9 cellular contexts compared by ENCODE assay signal in genomic region chr6:3848380-3848779, GRCh38. TPM values are rescaled to one million over a fixed set of nuclear protein-coding genes. Genes with fewer than 3 reads are reported as not detected.
DNase-seq lines count a peak whose midpoint lies in the region; ATAC-seq lines count a peak whose summit lies in the region.
"Had no signal": no experiment of that assay in that cellular context is flagged by ENCODE, and none has a peak within 500 bp of the region (broad histone marks: within the 10 kb centered on the region; RNA-seq: fewer than 3 reads in every experiment).

No MANE protein-coding gene starts in this region.

- H3K36me3 ChIP-seq in iPS-15b (ENCODE audit: control insufficient read depth, insufficient read depth, low read length), result peaks cover 3% of the 10 kb centered on the region
- H3K36me3 ChIP-seq: adrenal gland had no signal

- H3K9me3 Mint-ChIP-seq in activated T-helper 2 cell treated with anti-CD3 and anti-CD28 coated beads, Interferon-gamma antibody, Interleukin-2, Interleukin-4, amounts not matched to agents 10 μg/mL and 5 μg/mL and 100 μg/mL, durations not matched to agents 14 hours and 24 hours and 36 hours, result no peaks in the 10 kb centered on the region
- H3K9me3 Mint-ChIP-seq in stimulated activated naive CD8-positive, alpha-beta T cell treated with anti-CD3 and anti-CD28 coated beads, Interleukin-15, amount 100 ng/mL, for 72 hours, result no peaks in the 10 kb centered on the region

- peak overlapping the region; percentile 87 for H3K4me3 ChIP-seq in iPS-15b (ENCODE audit: low read depth, low read length)

- peak overlapping the region; percentile 67 for H3K27ac Mint-ChIP-seq in activated T-helper 2 cell treated with anti-CD3 and anti-CD28 coated beads, Interferon-gamma antibody, Interleukin-2, Interleukin-4, amounts not matched to agents 10 μg/mL and 5 μg/mL and 100 μg/mL, durations not matched to agents 14 hours and 24 hours and 36 hours
- H3K27ac Mint-ChIP-seq in stimulated activated naive CD8-positive, alpha-beta T cell treated with anti-CD3 and anti-CD28 coated beads, Interleukin-15, amount 100 ng/mL, for 72 hours, result peak overlapping the region in 1 of 2 donors; percentile 38

- ATAC-seq in stimulated activated naive CD8-positive, alpha-beta T cell treated with anti-CD3 and anti-CD28 coated beads, Interleukin-15, amount 100 ng/mL, for 72 hours, result peak; percentile 2

- peaks cover 2% of the 10 kb centered on the region for H3K27me3 Mint-ChIP-seq in activated T-helper 2 cell treated with anti-CD3 and anti-CD28 coated beads, Interferon-gamma antibody, Interleukin-2, Interleukin-4, amounts not matched to agents 10 μg/mL and 5 μg/mL and 100 μg/mL, durations not matched to agents 14 hours and 24 hours and 36 hours (ENCODE audit: low read depth)
- H3K27me3 Mint-ChIP-seq in stimulated activated naive CD8-positive, alpha-beta T cell treated with anti-CD3 and anti-CD28 coated beads, Interleukin-15, amount 100 ng/mL, for 72 hours, result no peaks in the 10 kb centered on the region

- no peaks in the 10 kb centered on the region for H3K9me3 ChIP-seq in iPS-15b (ENCODE audit: control insufficient read depth, insufficient read depth, low read length)
- H3K9me3 ChIP-seq: adrenal gland had no signal

- H3K4me3 Mint-ChIP-seq in activated T-helper 2 cell treated with anti-CD3 and anti-CD28 coated beads, Interferon-gamma antibody, Interleukin-2, Interleukin-4, amounts not matched to agents 10 μg/mL and 5 μg/mL and 100 μg/mL, durations not matched to agents 14 hours and 24 hours and 36 hours (ENCODE audit: low read depth), result peak overlapping the region; percentile 69
- peak overlapping the region; percentile 67 to 86 for H3K4me3 Mint-ChIP-seq in stimulated activated naive CD8-positive, alpha-beta T cell treated with anti-CD3 and anti-CD28 coated beads, Interleukin-15, amount 100 ng/mL, for 72 hours

- peak overlapping the region; percentile 55 for H3K9ac ChIP-seq in iPS-15b (ENCODE audit: low read depth, low read length)

- H3K4me1 Mint-ChIP-seq in activated T-helper 2 cell treated with anti-CD3 and anti-CD28 coated beads, Interferon-gamma antibody, Interleukin-2, Interleukin-4, amounts not matched to agents 10 μg/mL and 5 μg/mL and 100 μg/mL, durations not matched to agents 14 hours and 24 hours and 36 hours (ENCODE audit: low read depth), result peaks cover 22% of the 10 kb centered on the region
- peaks cover 27% of the 10 kb centered on the region for H3K4me1 Mint-ChIP-seq in stimulated activated naive CD8-positive, alpha-beta T cell treated with anti-CD3 and anti-CD28 coated beads, Interleukin-15, amount 100 ng/mL, for 72 hours

- in situ Hi-C loops in G401 (cut with HindIII; ENCODE audit: low sequenced_read_pairs), result no loop called here

- H3K27me3 ChIP-seq in iPS-15b (ENCODE audit: control insufficient read depth, insufficient read depth, low read length), result no peaks in the 10 kb centered on the region
- H3K27me3 ChIP-seq: adrenal gland had no signal

- peaks cover 3% of the 10 kb centered on the region for H3K4me1 ChIP-seq in iPS-15b (ENCODE audit: control insufficient read depth, insufficient read depth, low read length)

- DNase-seq in DMS 273 (lab: John Stamatoyannopoulos, UW; ENCODE audit: unreplicated experiment), result peak; percentile 37
- DNase-seq in DMS 273 treated with DMSO at 0.1 percent for 48 hours (lab: John Stamatoyannopoulos, UW), result no peak
- DNase-seq in activated T-helper 2 cell treated with anti-CD3 and anti-CD28 coated beads, Interferon-gamma antibody, Interleukin-2, Interleukin-4, amounts not matched to agents 10 μg/mL and 5 μg/mL and 100 μg/mL, durations not matched to agents 14 hours and 24 hours and 36 hours (ENCODE audit: low spot score), result no peak
- DNase-seq in stimulated activated naive CD8-positive, alpha-beta T cell treated with anti-CD3 and anti-CD28 coated beads, Interleukin-15, amount 100 ng/mL, for 72 hours, result no peak
- DNase-seq in G401 (ENCODE audit: low spot score), result no peak
- no peak for DNase-seq in NCI-H2029 (lab: John Stamatoyannopoulos, UW)
- no peak for DNase-seq in NCI-H1436 treated with DMSO at 0.1 percent for 48 hours (lab: John Stamatoyannopoulos, UW)

- intact Hi-C loops in activated T-helper 2 cell treated with anti-CD3 and anti-CD28 coated beads, Interferon-gamma antibody, Interleukin-2, Interleukin-4, amounts not matched to agents 10 μg/mL and 5 μg/mL and 100 μg/mL, durations not matched to agents 14 hours and 24 hours and 36 hours (cut with micrococcal nuclease), result loop anchor here (2.0 to 5.0 kb wide), 2 partner anchors 106 to 169 kb away; no protein-coding TSS in a partner anchor

- H3K36me3 Mint-ChIP-seq in activated T-helper 2 cell treated with anti-CD3 and anti-CD28 coated beads, Interferon-gamma antibody, Interleukin-2, Interleukin-4, amounts not matched to agents 10 μg/mL and 5 μg/mL and 100 μg/mL, durations not matched to agents 14 hours and 24 hours and 36 hours (ENCODE audit: low read depth), result peaks cover 10% of the 10 kb centered on the region

RNA-seq across cellular contexts. Expression of gene FAM50B, which starts 0.8 kb away (rescaled TPM):
- 9.1 and 10.0 TPM in 2 replicates for total RNA-seq in activated T-helper 2 cell treated with anti-CD3 and anti-CD28 coated beads, Interferon-gamma antibody, Interleukin-2, Interleukin-4, amounts not matched to agents 10 μg/mL and 5 μg/mL and 100 μg/mL, durations not matched to agents 14 hours and 24 hours and 36 hours
- total RNA-seq in G401 (2014; rRNA removed; shearing (Covaris generic)), result not detected in 2 replicates

Comparison
In these comparisons a context has a peak if more than half of its experiments do, and no peak if none do; other contexts are left out.
1. RNA of gene FAM50B, which starts 0.8 kb away (total RNA-seq): 9.1 to 10.0 TPM in activated T-helper 2 cell treated with anti-CD3 and anti-CD28 coated beads, Interferon-gamma antibody, Interleukin-2, Interleukin-4, amounts not matched to agents 10 μg/mL and 5 μg/mL and 100 μg/mL, durations not matched to agents 14 hours and 24 hours and 36 hours; not detected in G401; every median in the first group is over 10 times any median in the second.